27 cellular contexts compared by ENCODE assay signal in the genomic region with DNA sequence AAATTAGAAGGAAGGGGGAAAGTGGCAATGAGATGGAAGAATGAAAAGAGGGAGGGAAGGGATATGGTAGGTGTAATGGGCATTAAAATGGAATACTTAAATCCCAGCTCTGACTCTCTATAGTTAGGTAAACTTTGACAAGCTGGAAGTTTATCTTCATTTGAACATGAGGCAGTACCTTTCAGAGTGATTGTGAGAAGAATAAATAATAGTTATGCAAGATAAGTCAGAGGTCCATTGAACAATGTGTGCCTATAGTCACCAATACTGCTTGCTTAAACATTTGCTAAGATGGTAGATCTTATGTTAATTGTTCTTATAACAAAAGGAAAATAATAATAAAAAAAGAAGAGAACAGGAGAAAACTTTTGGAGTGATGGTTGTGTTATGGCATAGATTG.
"Had no signal": no experiment of that assay in that cellular context is flagged by ENCODE, and none has a peak within 500 bp of the region (broad histone marks: within the 10 kb centered on the region; RNA-seq: fewer than 3 reads in every experiment).

No MANE protein-coding gene starts in this region.

- H3K4me1 ChIP-seq: suprapubic skin, testis, thyroid gland, tibial nerve, upper lobe of left lung, upper lobe of right lung, uterus, vagina had no signal

- ATAC-seq: stimulated activated effector memory CD8-positive, alpha-beta T cell treated with anti-CD3 and anti-CD28 coated beads, Interleukin-12 subunit alpha, Interleukin-12 subunit beta, amount 100 ng/mL, for 72 hours; stimulated activated memory B cell treated with anti-CD40 and anti-IgM and Interleukin-4, amounts not matched to agents 10 μg/mL and 1 μg/mL and 100 μg/mL, for 72 hours; stimulated activated naive B cell treated with anti-CD40 and anti-IgM and Interleukin-4, amounts not matched to agents 10 μg/mL and 1 μg/mL and 100 μg/mL, for 72 hours; stimulated activated naive CD8-positive, alpha-beta T cell treated with anti-CD3 and anti-CD28 coated beads, Interleukin-15, amount 100 ng/mL, for 72 hours; stimulated activated naive CD8-positive, alpha-beta T cell treated with anti-CD3 and anti-CD28 coated beads, Interleukin-15, Interleukin-2, amounts not matched to agents 100 U/mL and 50 U/mL, for 24 hours; upper lobe of right lung had no signal

- H3K9me3 ChIP-seq: stomach, suprapubic skin, testis, thoracic aorta, thyroid gland, tibial artery, tibial nerve, transverse colon, upper lobe of left lung, upper lobe of right lung, uterus, vagina had no signal

- H3K27me3 ChIP-seq: stomach, suprapubic skin, testis, thyroid gland, tibial artery, tibial nerve, transverse colon, upper lobe of left lung, upper lobe of right lung, uterus, vagina had no signal

- H3K36me3 ChIP-seq: stomach, suprapubic skin, thoracic aorta, thyroid gland, tibial artery, tibial nerve, transverse colon, upper lobe of left lung, upper lobe of right lung, uterus, vagina had no signal

- FAIRE-seq: urothelium cell line had no signal

- H3K27ac ChIP-seq: stomach, suprapubic skin, testis, thoracic aorta, thyroid gland, tibial artery, tibial nerve, transverse colon, upper lobe of left lung, upper lobe of right lung, uterus, vagina had no signal

- H3K4me3 ChIP-seq: stomach, suprapubic skin, testis, thoracic aorta, thyroid gland, tibial artery, tibial nerve, transverse colon, upper lobe of left lung, upper lobe of right lung, uterus, vagina had no signal

- DNase-seq: stimulated activated CD4-positive, alpha-beta T cell treated with anti-CD3 and anti-CD28 coated beads, Interleukin-2, amount 100 ng/mL, for 48 hours; stimulated activated CD4-positive, alpha-beta T cell treated with anti-CD3 and anti-CD28 coated beads, Interleukin-4, amount 100 ng/mL, for 1 hour; stimulated activated CD4-positive, alpha-beta T cell treated with anti-CD3 and anti-CD28 coated beads, Interleukin-4, amount 100 ng/mL, for 24 hours; stimulated activated CD4-positive, alpha-beta T cell treated with anti-CD3 and anti-CD28 coated beads, Interleukin-4, amount 100 ng/mL, for 4 hours; stimulated activated CD8-positive, alpha-beta memory T cell treated with anti-CD3 and anti-CD28 coated beads, Interleukin-4, amount 100 ng/mL, for 48 hours; stimulated activated naive B cell treated with anti-CD40 and anti-IgM and Interleukin-4, amounts not matched to agents 10 μg/mL and 1 μg/mL and 100 μg/mL, for 72 hours; stimulated activated naive CD4-positive, alpha-beta T cell; stimulated activated naive CD4-positive, alpha-beta T cell treated with Interleukin-2 at 50 U/mL for 16 hours; stimulated activated naive CD8-positive, alpha-beta T cell treated with anti-CD3 and anti-CD28 coated beads, Interleukin-15, amount 100 ng/mL, for 72 hours; stimulated activated naive CD8-positive, alpha-beta T cell treated with anti-CD3 and anti-CD28 coated beads, Interleukin-15, Interleukin-2, amounts not matched to agents 100 U/mL and 50 U/mL, for 24 hours; stomach; substantia nigra; testis; thyroid gland; tibial artery; transverse colon; trophoblast cell; upper lobe of left lung; upper lobe of right lung; uterus had no signal
